14 cellular contexts compared by ENCODE assay signal in the genomic region with DNA sequence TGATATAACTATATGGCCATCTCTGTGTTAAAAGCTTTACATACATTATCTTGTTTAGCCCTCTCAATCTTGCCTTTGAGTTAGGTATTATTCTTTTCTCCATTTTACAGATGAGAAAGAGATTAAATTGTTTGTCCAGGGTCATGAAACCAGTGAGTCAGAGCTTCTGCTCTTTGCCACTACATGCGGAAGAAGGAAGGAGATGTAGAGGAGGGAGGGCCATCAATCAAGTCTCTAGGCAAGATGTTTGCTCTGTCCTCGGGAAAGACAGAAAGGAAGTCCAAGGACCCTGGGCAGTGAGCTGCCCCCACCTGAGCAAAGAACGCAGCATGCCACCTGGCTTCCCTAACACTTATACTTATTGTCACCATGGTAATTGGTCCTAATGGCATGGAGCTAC.
"Had no signal": no experiment of that assay in that cellular context is flagged by ENCODE, and none has a peak within 500 bp of the region (broad histone marks: within the 10 kb centered on the region; RNA-seq: fewer than 3 reads in every experiment).

No MANE protein-coding gene starts in this region.

- H3K27me3 ChIP-seq: neural progenitor cell, ovary, vagina had no signal

- ATAC-seq: left ventricle myocardium superior had no signal

- H3K4me1 ChIP-seq: neural progenitor cell, stomach, vagina had no signal

- H3K9me3 ChIP-seq: esophagus squamous epithelium, ovary, stomach, vagina had no signal

- H3K4me3 ChIP-seq: dorsolateral prefrontal cortex, esophagus squamous epithelium, neural progenitor cell, ovary, stomach, vagina had no signal

- DNase-seq: activated effector memory CD4-positive, alpha-beta T cell treated with Interleukin-2 at 50 U/mL for 16 hours; activated T-cell treated with anti-CD3 and anti-CD28 coated beads, Interleukin-2, amount 50 U/mL, for 24 hours; amniotic stem cell; dorsolateral prefrontal cortex; esophagus squamous epithelium; foreskin fibroblast; left ventricle myocardium superior; mesendoderm; ovary; retina; stimulated activated CD4-positive, alpha-beta T cell treated with anti-CD3 and anti-CD28 coated beads, Interleukin-15, amount 100 ng/mL, for 24 hours; stomach had no signal

- H3K36me3 ChIP-seq: esophagus squamous epithelium, neural progenitor cell, ovary, stomach, vagina had no signal

- H3K27ac ChIP-seq: dorsolateral prefrontal cortex, esophagus squamous epithelium, neural progenitor cell, ovary, stomach, vagina had no signal
